In genomic region chr3:11662392-11662990, GRCh38 we compare ENCODE assay signal across 12 cellular contexts. TPM values are rescaled to one million over a fixed set of nuclear protein-coding genes. Genes with fewer than 3 reads are reported as not detected.
A peak's percentile ranks its signal among the peaks of the same experiment; 100 is the strongest.
DNase-seq lines count a peak whose midpoint lies in the region; ATAC-seq, FAIRE-seq and TF ChIP-seq lines count a peak whose summit lies in the region.
"Had no signal": no experiment of that assay in that cellular context is flagged by ENCODE, and none has a peak within 500 bp of the region (broad histone marks: within the 10 kb centered on the region; RNA-seq: fewer than 3 reads in every experiment).

No MANE protein-coding gene starts in this region.

- H3K27me3 Mint-ChIP-seq in osteocyte (ENCODE audit: unreplicated experiment) = no peaks in the 10 kb centered on the region

- no peaks in the 10 kb centered on the region for H4K20me1 ChIP-seq in endothelial cell of umbilical vein (replicated peaks; ENCODE audit: control insufficient read depth, extremely low read depth, insufficient read depth, low read length)

- no peak for TF ChIP-seq POLR2A in endothelial cell of umbilical vein (IDR thresholded peaks at IDR 0.05; ENCODE audit: low read depth, low read length)
- no peak for TF ChIP-seq POLR2A in GM12891 (IDR thresholded peaks at IDR 0.05; ENCODE audit: low read depth, low read length)

- DNase-seq in NCI-H69 (lab: John Stamatoyannopoulos, UW) (peak; percentile 27), endothelial cell of umbilical vein (ENCODE audit: low read depth, low spot score) (peak; percentile 31), osteocyte (ENCODE audit: extremely low spot score, unreplicated experiment) (no peak), hippocampal formation (lab: John Stamatoyannopoulos, UW) (no peak), GM12891 (ENCODE audit: insufficient read length, low spot score) (no peak), HuH-7.5 (ENCODE audit: low spot score) (no peak)
- DNase-seq: activated CD4-positive, CD25-positive, alpha-beta regulatory T cell; activated effector memory CD4-positive, alpha-beta T cell treated with anti-CD3 and anti-CD28 coated beads, Interleukin-2, amount 50 U/mL, for 16 hours; kidney had no signal

- no peaks in the 10 kb centered on the region for H3K27me3 ChIP-seq in endothelial cell of umbilical vein (ENCODE audit: control insufficient read depth in 2 of 2, insufficient read depth in 2 of 2, low read length in 2 of 2)
- H3K27me3 ChIP-seq: right atrium auricular region had no signal

- CTCF ChIA-PET in endothelial cell of umbilical vein (lab: Charles Lee) = interaction anchor here (0.6 to 2.8 kb wide), 13 partner anchors 10 to 283 kb away, joined by 3 to 17 read pairs (median 4); no protein-coding TSS in a partner anchor

- POLR2A ChIA-PET in endothelial cell of umbilical vein (lab: Charles Lee) = interaction anchor here (0.6 kb wide), 1 partner anchor 87 kb away, joined by 5 read pairs; no protein-coding TSS in a partner anchor

- BruUV-seq in endothelial cell of umbilical vein (replicated peaks; lab: Mats Ljungman, UMichigan) = no TSS peak

- H3K36me3 Mint-ChIP-seq in osteocyte (ENCODE audit: unreplicated experiment) = no peaks in the 10 kb centered on the region

- ATAC-seq in GM19463 (IDR thresholded peaks at IDR 0.05; ENCODE audit: unreplicated experiment) = no peak

- H3K9ac ChIP-seq in endothelial cell of umbilical vein (replicated peaks; ENCODE audit: extremely low read depth, insufficient read depth, low read length) = no peak overlapping the region

- FAIRE-seq in endothelial cell of umbilical vein (lab: Jason Lieb, UNC) = peak; percentile 56
- no peak for FAIRE-seq in GM12891 (lab: Jason Lieb, UNC)
- FAIRE-seq: kidney had no signal

- peak; percentile 18; the same call in 1 of the 2 replicates for TF ChIP-seq CTCF in GM12875 (IDR thresholded peaks at IDR 0.05; ENCODE audit: borderline replicate concordance, insufficient read depth, low read depth, low read length)
- peak; percentile 33 to 43 for TF ChIP-seq CTCF in endothelial cell of umbilical vein (IDR thresholded peaks at IDR 0.05; ENCODE audit: extremely low read depth in 1 of 2, insufficient read depth in 1 of 2, low read depth in 1 of 2, low read length in 2 of 2)
- TF ChIP-seq CTCF in osteocyte (IDR thresholded peaks at IDR 0.05) = peak; percentile 48

- no peak overlapping the region for H3K27ac ChIP-seq in endothelial cell of umbilical vein (ENCODE audit: insufficient read depth, low read depth, low read length)

- peaks cover 12% of the 10 kb centered on the region for H3K4me1 ChIP-seq in endothelial cell of umbilical vein (ENCODE audit: control insufficient read depth, extremely low read depth, insufficient read depth, low read length)

- no peaks in the 10 kb centered on the region for H3K36me3 ChIP-seq in endothelial cell of umbilical vein (ENCODE audit: control insufficient read depth in 2 of 2, extremely low read depth in 1 of 2, insufficient read depth in 2 of 2, low read length in 2 of 2)
- H3K36me3 ChIP-seq: right atrium auricular region had no signal

- H3K9me1 ChIP-seq in endothelial cell of umbilical vein (replicated peaks; ENCODE audit: control insufficient read depth, extremely low read depth, insufficient read depth, low read length) = no peaks in the 10 kb centered on the region

- H3K4me2 ChIP-seq in endothelial cell of umbilical vein (ENCODE audit: insufficient read depth, low read length) = no peak overlapping the region

- dilution Hi-C loops in endothelial cell of umbilical vein (cut with MboI; ENCODE audit: extremely low pct_ligation_motif_present, low sequenced_read_pairs) = no loop called here

- H3K4me1 Mint-ChIP-seq in osteocyte (ENCODE audit: unreplicated experiment) = peaks cover 36% of the 10 kb centered on the region

- intact Hi-C loops in endothelial cell of umbilical vein (cut with micrococcal nuclease) = loop anchor here (1.0 to 2.0 kb wide), 4 partner anchors 56 to 172 kb away; no protein-coding TSS in a partner anchor

- H3K9me3 Mint-ChIP-seq in osteocyte (ENCODE audit: unreplicated experiment) = no peaks in the 10 kb centered on the region

- peak overlapping the region; percentile 68 for H3K27ac Mint-ChIP-seq in osteocyte (ENCODE audit: unreplicated experiment)

- H3K9me3 ChIP-seq in endothelial cell of umbilical vein (replicated peaks; ENCODE audit: control insufficient read depth, insufficient read depth, low read length) = no peaks in the 10 kb centered on the region
- H3K9me3 ChIP-seq: right atrium auricular region had no signal

- H3K4me3 ChIP-seq in GM12875 (ENCODE audit: low read depth, low read length) (no peak overlapping the region), endothelial cell of umbilical vein (replicated peaks in 1 of 3; ENCODE audit: insufficient read depth in 1 of 3, low read depth in 1 of 3, low read length in 3 of 3) (no peak overlapping the region)
- H3K4me3 ChIP-seq: right atrium auricular region had no signal

- H3K79me2 ChIP-seq in endothelial cell of umbilical vein (ENCODE audit: control insufficient read depth, insufficient read depth, low read length) = no peaks in the 10 kb centered on the region

- no peak overlapping the region for H2AFZ ChIP-seq in endothelial cell of umbilical vein (ENCODE audit: low read depth, low read length)

- no peak overlapping the region for H3K4me3 Mint-ChIP-seq in osteocyte (ENCODE audit: unreplicated experiment)

TF ChIP-seq in endothelial cell of umbilical vein, 7 proteins besides CTCF, POLR2A, EP300 and RAD21:
- no peak for TF ChIP-seq POLR2AphosphoS5 (IDR thresholded peaks at IDR 0.05; ENCODE audit: insufficient read depth, low read depth, low read length)
- TF ChIP-seq FOS (IDR thresholded peaks at IDR 0.05; ENCODE audit: borderline replicate concordance, insufficient read depth, low read length) = no peak
- TF ChIP-seq MYC (IDR thresholded peaks at IDR 0.05; ENCODE audit: low read depth, low read length) = no peak
- no peak for TF ChIP-seq JUN (IDR thresholded peaks at IDR 0.05; ENCODE audit: borderline replicate concordance, insufficient read depth, insufficient read length, low read depth)
- no peak for TF ChIP-seq MAX (IDR thresholded peaks at IDR 0.05; ENCODE audit: insufficient read depth, insufficient read length)
- TF ChIP-seq GATA2 (IDR thresholded peaks at IDR 0.05; ENCODE audit: insufficient read depth, insufficient read length, low read depth, low read length) = no peak
- no peak for TF ChIP-seq EZH2 (IDR thresholded peaks at IDR 0.05; ENCODE audit: borderline replicate concordance, low read depth, low read length, severe bottlenecking)

TF ChIP-seq in GM12891, 5 proteins besides CTCF, POLR2A, EP300 and RAD21:
- TF ChIP-seq TAF1 (IDR thresholded peaks at IDR 0.05; ENCODE audit: low read depth, low read length) (no peak), SPI1 (IDR thresholded peaks at IDR 0.05; ENCODE audit: low read depth, low read length) (no peak), POLR2AphosphoS5 (IDR thresholded peaks at IDR 0.05; ENCODE audit: low read depth, low read length) (no peak), PAX5 (IDR thresholded peaks at IDR 0.05; ENCODE audit: insufficient read depth, low read length, severe bottlenecking) (no peak), POU2F2 (IDR thresholded peaks at IDR 0.05; ENCODE audit: low read depth, low read length) (no peak)

RNA-seq across cellular contexts. Expression of gene VGLL4, which starts 18.8 kb away (rescaled TPM):
- total RNA-seq in endothelial cell of umbilical vein (58.9 and 67.0 TPM in 2 replicates), osteocyte (130 and 139 TPM in 2 replicates)
- polyA plus RNA-seq in endothelial cell of umbilical vein = 75.9 and 78.9 TPM in 2 replicates
- polyA plus RNA-seq in endothelial cell of umbilical vein (2011; cell fraction: cytosol; rRNA removed) = 48.6 and 57.5 TPM in 2 replicates
- polyA plus RNA-seq in endothelial cell of umbilical vein (2011; cell fraction: nucleus; rRNA removed) = 95.4 and 99.1 TPM in 2 replicates
- 42.5 and 47.3 TPM in 2 replicates for polyA plus RNA-seq in endothelial cell of umbilical vein (2012)
- polyA minus RNA-seq in endothelial cell of umbilical vein = 73.2 and 78.6 TPM in 2 replicates
- polyA minus RNA-seq in endothelial cell of umbilical vein (2011; cell fraction: cytosol; rRNA and poly(A)+ RNA removed) = 16.1 TPM
- 112 and 132 TPM in 2 replicates for polyA minus RNA-seq in endothelial cell of umbilical vein (2011; cell fraction: nucleus; rRNA and poly(A)+ RNA removed)
- polyA plus RNA-seq in GM12891 (2012; ENCODE audit: low read depth, missing spikeins) = 28.1 TPM

Comparison
In these comparisons a context has a peak if more than half of its experiments do, and no peak if none do; other contexts are left out.
1. DNase-seq: peak in NCI-H69 (single experiment) and endothelial cell of umbilical vein (single experiment); none in osteocyte (single experiment), hippocampal formation (0 of 2), GM12891 (single experiment) and HuH-7.5 (single experiment).
2. Peak in every context shown above with its lines, with median percentiles within 50 percentile points of each other: CTCF ChIP-seq.